ENCODE assay signal across 2 cellular contexts in the genomic region with DNA sequence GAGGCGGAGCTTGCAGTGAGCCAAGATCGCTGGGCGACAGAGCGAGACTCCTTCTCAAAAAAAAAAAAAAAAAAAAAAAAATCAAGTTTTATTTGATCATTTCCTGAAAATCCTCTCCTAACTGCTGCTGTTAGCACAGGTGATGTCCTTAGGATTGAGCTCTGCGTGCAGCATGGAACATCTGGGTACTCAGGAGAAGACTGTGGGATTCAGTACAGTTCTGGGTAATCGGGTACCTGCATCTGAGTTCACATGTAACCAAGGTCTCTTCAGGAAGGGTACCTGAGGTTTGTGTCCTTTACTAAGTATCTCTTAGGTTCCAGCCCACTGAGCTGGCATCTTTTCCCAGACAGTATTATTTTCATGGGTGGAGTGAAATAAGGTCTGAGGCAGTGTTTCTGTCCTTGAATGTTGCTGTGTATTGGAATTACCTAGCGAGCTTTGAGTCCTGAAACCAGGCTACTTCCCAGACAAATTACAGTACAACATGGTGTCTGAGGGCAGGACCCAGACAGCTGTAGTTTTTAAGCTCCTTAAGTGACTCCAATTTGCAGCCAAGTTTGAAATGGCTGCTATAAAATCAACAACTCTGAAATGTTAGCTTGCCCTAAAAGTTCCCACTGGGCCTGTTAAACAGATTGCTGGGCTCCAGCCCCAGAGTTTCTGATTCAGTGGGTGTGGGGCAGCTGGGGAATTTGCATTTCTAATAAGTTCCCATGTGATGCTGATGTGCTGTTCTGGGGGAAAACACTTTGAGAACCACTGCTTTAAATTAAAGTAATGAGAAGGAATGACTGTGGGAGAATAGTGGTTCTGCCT.
TF ChIP-seq lines count a peak whose summit lies in the region.

No MANE protein-coding gene starts in this region.

TF ChIP-seq in IMR-90, 13 proteins besides CTCF, POLR2A, EP300 and RAD21:
- TF ChIP-seq, protein P1, sequence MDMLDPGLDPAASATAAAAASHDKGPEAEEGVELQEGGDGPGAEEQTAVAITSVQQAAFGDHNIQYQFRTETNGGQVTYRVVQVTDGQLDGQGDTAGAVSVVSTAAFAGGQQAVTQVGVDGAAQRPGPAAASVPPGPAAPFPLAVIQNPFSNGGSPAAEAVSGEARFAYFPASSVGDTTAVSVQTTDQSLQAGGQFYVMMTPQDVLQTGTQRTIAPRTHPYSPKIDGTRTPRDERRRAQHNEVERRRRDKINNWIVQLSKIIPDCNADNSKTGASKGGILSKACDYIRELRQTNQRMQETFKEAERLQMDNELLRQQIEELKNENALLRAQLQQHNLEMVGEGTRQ (IDR thresholded peaks at IDR 0.05; ENCODE audit: low read depth, low read length): no peak
- TF ChIP-seq, protein P2, sequence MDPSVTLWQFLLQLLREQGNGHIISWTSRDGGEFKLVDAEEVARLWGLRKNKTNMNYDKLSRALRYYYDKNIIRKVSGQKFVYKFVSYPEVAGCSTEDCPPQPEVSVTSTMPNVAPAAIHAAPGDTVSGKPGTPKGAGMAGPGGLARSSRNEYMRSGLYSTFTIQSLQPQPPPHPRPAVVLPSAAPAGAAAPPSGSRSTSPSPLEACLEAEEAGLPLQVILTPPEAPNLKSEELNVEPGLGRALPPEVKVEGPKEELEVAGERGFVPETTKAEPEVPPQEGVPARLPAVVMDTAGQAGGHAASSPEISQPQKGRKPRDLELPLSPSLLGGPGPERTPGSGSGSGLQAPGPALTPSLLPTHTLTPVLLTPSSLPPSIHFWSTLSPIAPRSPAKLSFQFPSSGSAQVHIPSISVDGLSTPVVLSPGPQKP (IDR thresholded peaks at IDR 0.05; ENCODE audit: borderline replicate concordance, low read depth, low read length): no peak

TF ChIP-seq in H1, 55 proteins besides CTCF, POLR2A, EP300 and RAD21:
- no peak for TF ChIP-seq CBX8 (IDR thresholded peaks at IDR 0.05; ENCODE audit: borderline replicate concordance, low read depth, low read length)
- TF ChIP-seq SIRT6 (IDR thresholded peaks at IDR 0.05; ENCODE audit: low read length): no peak
- no peak for TF ChIP-seq CHD1 (IDR thresholded peaks at IDR 0.05; ENCODE audit: low read depth, low read length)
- no peak for TF ChIP-seq BACH1 (IDR thresholded peaks at IDR 0.05; ENCODE audit: low read length)
- TF ChIP-seq TAF7 (optimal IDR thresholded peaks at IDR 0.05; ENCODE audit: borderline replicate concordance, low read depth, low read length): no peak
- TF ChIP-seq RFX5 (IDR thresholded peaks at IDR 0.05; ENCODE audit: borderline replicate concordance, low read depth, low read length): no peak
- TF ChIP-seq MAFK (IDR thresholded peaks at IDR 0.05; ENCODE audit: low read depth, low read length): no peak
- no peak for TF ChIP-seq NANOG (IDR thresholded peaks at IDR 0.05; ENCODE audit: insufficient read depth, low read depth, low read length, poor library complexity, severe bottlenecking)
- no peak for TF ChIP-seq HDAC6 (IDR thresholded peaks at IDR 0.05; ENCODE audit: low read depth, low read length)
- no peak for TF ChIP-seq EZH2 (IDR thresholded peaks at IDR 0.05; ENCODE audit: low read depth, low read length, severe bottlenecking)
- no peak for TF ChIP-seq BCL11A (IDR thresholded peaks at IDR 0.05; ENCODE audit: low read depth in 2 of 2, low read length in 2 of 2)
- TF ChIP-seq RNF2 (IDR thresholded peaks at IDR 0.05; ENCODE audit: borderline replicate concordance, low read depth, low read length, missing control alignments, poor library complexity, severe bottlenecking): no peak
- no peak for TF ChIP-seq SAP30 (IDR thresholded peaks at IDR 0.05; ENCODE audit: insufficient read depth, insufficient replicate concordance, low read length)
- no peak for TF ChIP-seq SP2 (IDR thresholded peaks at IDR 0.05; ENCODE audit: low read length)
- TF ChIP-seq, protein P3, sequence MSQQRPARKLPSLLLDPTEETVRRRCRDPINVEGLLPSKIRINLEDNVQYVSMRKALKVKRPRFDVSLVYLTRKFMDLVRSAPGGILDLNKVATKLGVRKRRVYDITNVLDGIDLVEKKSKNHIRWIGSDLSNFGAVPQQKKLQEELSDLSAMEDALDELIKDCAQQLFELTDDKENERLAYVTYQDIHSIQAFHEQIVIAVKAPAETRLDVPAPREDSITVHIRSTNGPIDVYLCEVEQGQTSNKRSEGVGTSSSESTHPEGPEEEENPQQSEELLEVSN (IDR thresholded peaks at IDR 0.05): no peak
- TF ChIP-seq, protein P4, sequence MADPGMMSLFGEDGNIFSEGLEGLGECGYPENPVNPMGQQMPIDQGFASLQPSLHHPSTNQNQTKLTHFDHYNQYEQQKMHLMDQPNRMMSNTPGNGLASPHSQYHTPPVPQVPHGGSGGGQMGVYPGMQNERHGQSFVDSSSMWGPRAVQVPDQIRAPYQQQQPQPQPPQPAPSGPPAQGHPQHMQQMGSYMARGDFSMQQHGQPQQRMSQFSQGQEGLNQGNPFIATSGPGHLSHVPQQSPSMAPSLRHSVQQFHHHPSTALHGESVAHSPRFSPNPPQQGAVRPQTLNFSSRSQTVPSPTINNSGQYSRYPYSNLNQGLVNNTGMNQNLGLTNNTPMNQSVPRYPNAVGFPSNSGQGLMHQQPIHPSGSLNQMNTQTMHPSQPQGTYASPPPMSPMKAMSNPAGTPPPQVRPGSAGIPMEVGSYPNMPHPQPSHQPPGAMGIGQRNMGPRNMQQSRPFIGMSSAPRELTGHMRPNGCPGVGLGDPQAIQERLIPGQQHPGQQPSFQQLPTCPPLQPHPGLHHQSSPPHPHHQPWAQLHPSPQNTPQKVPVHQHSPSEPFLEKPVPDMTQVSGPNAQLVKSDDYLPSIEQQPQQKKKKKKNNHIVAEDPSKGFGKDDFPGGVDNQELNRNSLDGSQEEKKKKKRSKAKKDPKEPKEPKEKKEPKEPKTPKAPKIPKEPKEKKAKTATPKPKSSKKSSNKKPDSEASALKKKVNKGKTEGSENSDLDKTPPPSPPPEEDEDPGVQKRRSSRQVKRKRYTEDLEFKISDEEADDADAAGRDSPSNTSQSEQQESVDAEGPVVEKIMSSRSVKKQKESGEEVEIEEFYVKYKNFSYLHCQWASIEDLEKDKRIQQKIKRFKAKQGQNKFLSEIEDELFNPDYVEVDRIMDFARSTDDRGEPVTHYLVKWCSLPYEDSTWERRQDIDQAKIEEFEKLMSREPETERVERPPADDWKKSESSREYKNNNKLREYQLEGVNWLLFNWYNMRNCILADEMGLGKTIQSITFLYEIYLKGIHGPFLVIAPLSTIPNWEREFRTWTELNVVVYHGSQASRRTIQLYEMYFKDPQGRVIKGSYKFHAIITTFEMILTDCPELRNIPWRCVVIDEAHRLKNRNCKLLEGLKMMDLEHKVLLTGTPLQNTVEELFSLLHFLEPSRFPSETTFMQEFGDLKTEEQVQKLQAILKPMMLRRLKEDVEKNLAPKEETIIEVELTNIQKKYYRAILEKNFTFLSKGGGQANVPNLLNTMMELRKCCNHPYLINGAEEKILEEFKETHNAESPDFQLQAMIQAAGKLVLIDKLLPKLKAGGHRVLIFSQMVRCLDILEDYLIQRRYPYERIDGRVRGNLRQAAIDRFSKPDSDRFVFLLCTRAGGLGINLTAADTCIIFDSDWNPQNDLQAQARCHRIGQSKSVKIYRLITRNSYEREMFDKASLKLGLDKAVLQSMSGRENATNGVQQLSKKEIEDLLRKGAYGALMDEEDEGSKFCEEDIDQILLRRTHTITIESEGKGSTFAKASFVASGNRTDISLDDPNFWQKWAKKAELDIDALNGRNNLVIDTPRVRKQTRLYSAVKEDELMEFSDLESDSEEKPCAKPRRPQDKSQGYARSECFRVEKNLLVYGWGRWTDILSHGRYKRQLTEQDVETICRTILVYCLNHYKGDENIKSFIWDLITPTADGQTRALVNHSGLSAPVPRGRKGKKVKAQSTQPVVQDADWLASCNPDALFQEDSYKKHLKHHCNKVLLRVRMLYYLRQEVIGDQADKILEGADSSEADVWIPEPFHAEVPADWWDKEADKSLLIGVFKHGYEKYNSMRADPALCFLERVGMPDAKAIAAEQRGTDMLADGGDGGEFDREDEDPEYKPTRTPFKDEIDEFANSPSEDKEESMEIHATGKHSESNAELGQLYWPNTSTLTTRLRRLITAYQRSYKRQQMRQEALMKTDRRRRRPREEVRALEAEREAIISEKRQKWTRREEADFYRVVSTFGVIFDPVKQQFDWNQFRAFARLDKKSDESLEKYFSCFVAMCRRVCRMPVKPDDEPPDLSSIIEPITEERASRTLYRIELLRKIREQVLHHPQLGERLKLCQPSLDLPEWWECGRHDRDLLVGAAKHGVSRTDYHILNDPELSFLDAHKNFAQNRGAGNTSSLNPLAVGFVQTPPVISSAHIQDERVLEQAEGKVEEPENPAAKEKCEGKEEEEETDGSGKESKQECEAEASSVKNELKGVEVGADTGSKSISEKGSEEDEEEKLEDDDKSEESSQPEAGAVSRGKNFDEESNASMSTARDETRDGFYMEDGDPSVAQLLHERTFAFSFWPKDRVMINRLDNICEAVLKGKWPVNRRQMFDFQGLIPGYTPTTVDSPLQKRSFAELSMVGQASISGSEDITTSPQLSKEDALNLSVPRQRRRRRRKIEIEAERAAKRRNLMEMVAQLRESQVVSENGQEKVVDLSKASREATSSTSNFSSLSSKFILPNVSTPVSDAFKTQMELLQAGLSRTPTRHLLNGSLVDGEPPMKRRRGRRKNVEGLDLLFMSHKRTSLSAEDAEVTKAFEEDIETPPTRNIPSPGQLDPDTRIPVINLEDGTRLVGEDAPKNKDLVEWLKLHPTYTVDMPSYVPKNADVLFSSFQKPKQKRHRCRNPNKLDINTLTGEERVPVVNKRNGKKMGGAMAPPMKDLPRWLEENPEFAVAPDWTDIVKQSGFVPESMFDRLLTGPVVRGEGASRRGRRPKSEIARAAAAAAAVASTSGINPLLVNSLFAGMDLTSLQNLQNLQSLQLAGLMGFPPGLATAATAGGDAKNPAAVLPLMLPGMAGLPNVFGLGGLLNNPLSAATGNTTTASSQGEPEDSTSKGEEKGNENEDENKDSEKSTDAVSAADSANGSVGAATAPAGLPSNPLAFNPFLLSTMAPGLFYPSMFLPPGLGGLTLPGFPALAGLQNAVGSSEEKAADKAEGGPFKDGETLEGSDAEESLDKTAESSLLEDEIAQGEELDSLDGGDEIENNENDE (IDR thresholded peaks at IDR 0.05; ENCODE audit: insufficient replicate concordance, low read length): no peak
- no peak for TF ChIP-seq SP1 (IDR thresholded peaks at IDR 0.05; ENCODE audit: low read depth, low read length)
- no peak for TF ChIP-seq ASH2L (IDR thresholded peaks at IDR 0.05; ENCODE audit: low read length)
- no peak for TF ChIP-seq PHF8 (conservative IDR thresholded peaks at IDR 0.05; ENCODE audit: low read depth, low read length)
- no peak for TF ChIP-seq POLR2AphosphoS5 (IDR thresholded peaks at IDR 0.05; ENCODE audit: low read depth, low read length)
TF ChIP-seq in H1: peak in this region for 0.
